In the genomic region with DNA sequence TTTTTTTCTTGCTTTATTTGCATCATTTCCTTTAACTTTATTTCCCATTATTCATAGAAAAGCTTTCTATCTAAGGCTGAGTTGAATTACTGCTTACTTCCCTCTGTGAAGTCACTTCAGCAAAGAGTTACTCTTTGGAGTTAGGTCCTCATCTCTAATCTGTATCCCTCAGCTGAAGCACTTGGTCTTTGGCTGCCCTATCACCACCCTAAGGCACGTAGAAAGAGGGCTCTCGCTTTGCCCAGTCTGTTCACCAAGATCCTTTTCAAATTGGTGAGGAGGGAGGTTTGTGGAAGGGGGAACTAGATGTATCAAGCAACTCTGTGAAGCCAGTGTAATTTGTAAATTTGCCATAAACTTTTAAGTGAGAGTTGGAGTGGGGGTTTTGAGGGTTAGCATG, we compare ENCODE assay signal across 17 cellular contexts.
DNase-seq lines count a peak whose midpoint lies in the region; ATAC-seq and TF ChIP-seq lines count a peak whose summit lies in the region.
"Had no signal": no experiment of that assay in that cellular context is flagged by ENCODE, and none has a peak within 500 bp of the region (broad histone marks: within the 10 kb centered on the region; RNA-seq: fewer than 3 reads in every experiment).

No MANE protein-coding gene starts in this region.

- TF ChIP-seq POLR2A in GM18505 (IDR thresholded peaks at IDR 0.05; ENCODE audit: borderline replicate concordance, extremely low read depth, insufficient read depth, insufficient read length): no peak

- H3K27ac ChIP-seq in layer of hippocampus (ENCODE audit: low read depth, low read length): peak overlapping the region; percentile 63
- H3K27ac ChIP-seq: C4-2B, GM23248 had no signal

- no peaks in the 10 kb centered on the region for H3K27me3 ChIP-seq in layer of hippocampus (ENCODE audit: control insufficient read depth, insufficient read depth, low read length)
- H3K27me3 ChIP-seq: BE2C had no signal

- peak; percentile 52 for DNase-seq in NCI-H446 treated with DMSO at 0.1 percent for 48 hours (lab: John Stamatoyannopoulos, UW)
- peak; percentile 27 for DNase-seq in astrocyte of the hippocampus (ENCODE audit: low read depth, low spot score)
- DNase-seq in amygdala (lab: John Stamatoyannopoulos, UW): no peak
- DNase-seq in SHP77 (lab: John Stamatoyannopoulos, UW): no peak
- DNase-seq in NCI-H82 (lab: John Stamatoyannopoulos, UW): no peak
- DNase-seq: BE2C; CD4-positive, alpha-beta memory T cell; COR-L47; DMS153; DMS79 treated with DMSO at 0.1 percent for 48 hours; EL; GDM1; GM23248; H7 had no signal

- ATAC-seq in GM18505 (IDR thresholded peaks at IDR 0.05; ENCODE audit: unreplicated experiment): no peak

Comparison
In these comparisons a context has a peak if more than half of its experiments do, and no peak if none do; other contexts are left out.
1. DNase-seq: peak in NCI-H446 treated with DMSO at 0.1 percent for 48 hours (single experiment) and astrocyte of the hippocampus (single experiment); none in amygdala (0 of 56), SHP77 (0 of 2) and NCI-H82 (single experiment).